In genomic region chr2:200585730-200586643, GRCh38 we compare ENCODE assay signal across 9 cellular contexts. TPM values are rescaled to one million over a fixed set of nuclear protein-coding genes. Genes with fewer than 3 reads are reported as not detected.
A peak's percentile ranks its signal among the peaks of the same experiment; 100 is the strongest.
DNase-seq lines count a peak whose midpoint lies in the region; ATAC-seq, FAIRE-seq and TF ChIP-seq lines count a peak whose summit lies in the region.
"Had no signal": no experiment of that assay in that cellular context is flagged by ENCODE, and none has a peak within 500 bp of the region (broad histone marks: within the 10 kb centered on the region; RNA-seq: fewer than 3 reads in every experiment).

TSS of gene AOX1 (plus strand) at chr2:200586014. CDS start at chr2:200586109, 95 bp downstream.

- dilution Hi-C loops in keratinocyte (cut with MboI; ENCODE audit: extremely low pct_ligation_motif_present, low sequenced_read_pairs) = no loop called here

- H2AFZ ChIP-seq in keratinocyte (ENCODE audit: control insufficient read depth, low read length) = peak within 1 kb of the TSS; percentile 87

- H4K20me1 ChIP-seq in keratinocyte (ENCODE audit: control insufficient read depth, extremely low read depth, insufficient read depth, low read length) = no peaks in the 10 kb centered on the region

- no peaks in the 10 kb centered on the region for H3K27me3 ChIP-seq in keratinocyte (ENCODE audit: control insufficient read depth, extremely low read depth, insufficient read depth, low read length)
- no peaks in the 10 kb centered on the region for H3K27me3 ChIP-seq in skeletal muscle tissue (ENCODE audit: control insufficient read depth in 3 of 3, insufficient read depth in 3 of 3, low read length in 3 of 3)

- ATAC-seq in GM18873 (IDR thresholded peaks at IDR 0.05; ENCODE audit: low FRiP score, unreplicated experiment) = no peak

- H3K9ac ChIP-seq in keratinocyte (ENCODE audit: control insufficient read depth, extremely low read depth, insufficient read depth, low read length) (peak within 1 kb of the TSS; percentile 40), skeletal muscle tissue (ENCODE audit: low read depth in 1 of 3, low read length in 3 of 3) (peak within 1 kb of the TSS; percentile 57 to 72 (median 59))

- H3K4me3 ChIP-seq in keratinocyte (ENCODE audit: control insufficient read depth in 2 of 3, extremely low read depth in 1 of 3, insufficient read depth in 2 of 3, low read depth in 1 of 3, low read length in 3 of 3) (peak within 1 kb of the TSS; percentile 25 to 82 (median 61)), skeletal muscle tissue (ENCODE audit: low read length in 3 of 3) (peak within 1 kb of the TSS; percentile 49 to 79 (median 78))

- peak within 1 kb of the TSS; percentile 92 for H3K4me2 ChIP-seq in keratinocyte (ENCODE audit: control insufficient read depth, extremely low read depth, insufficient read depth, low read depth, low read length)

- H3K27ac ChIP-seq in keratinocyte (ENCODE audit: control insufficient read depth, insufficient read depth, low read length) (no peak within 1 kb of the TSS), skeletal muscle tissue (ENCODE audit: low read depth, low read length) (peak within 1 kb of the TSS; percentile 44)

- peak; percentile 67 for FAIRE-seq in keratinocyte (lab: Jason Lieb, UNC)
- FAIRE-seq: A204.1 had no signal

- H3K4me1 ChIP-seq in keratinocyte (ENCODE audit: control insufficient read depth, extremely low read depth, insufficient read depth, low read length) (peaks cover 8% of the 10 kb centered on the region), skeletal muscle tissue (ENCODE audit: control insufficient read depth in 3 of 3, insufficient read depth in 3 of 3, low read length in 3 of 3) (peaks cover 10 to 11% (median 10%) of the 10 kb centered on the region in 3 donors)

- H3K9me1 ChIP-seq in keratinocyte (ENCODE audit: control insufficient read depth, extremely low read depth, insufficient read depth, low read length) = no peaks in the 10 kb centered on the region

- H3K36me3 ChIP-seq in keratinocyte (ENCODE audit: control insufficient read depth in 2 of 2, extremely low read depth in 1 of 2, insufficient read depth in 2 of 2, low read length in 2 of 2) = no peaks in the 10 kb centered on the region
- H3K36me3 ChIP-seq in skeletal muscle tissue (ENCODE audit: control insufficient read depth in 3 of 3, insufficient read depth in 3 of 3, low read length in 3 of 3) = no peaks in the 10 kb centered on the region

- peak in 2 of 3 experiments; percentile 12 to 58 for TF ChIP-seq CTCF in keratinocyte (optimal IDR thresholded peaks at IDR 0.05 in 1 of 3, IDR thresholded peaks at IDR 0.05 in 1 of 3, conservative IDR thresholded peaks at IDR 0.05 in 1 of 3; ENCODE audit: extremely low read depth in 1 of 3, insufficient read depth in 2 of 3, low read length in 3 of 3)

- H3K9me3 ChIP-seq in keratinocyte (ENCODE audit: control insufficient read depth, low read depth, low read length) (no peaks in the 10 kb centered on the region), skeletal muscle tissue (ENCODE audit: control insufficient read depth in 3 of 3, low read length in 3 of 3) (no peaks in the 10 kb centered on the region)

- H3K79me2 ChIP-seq in keratinocyte (ENCODE audit: control insufficient read depth, insufficient read depth, low read length) = no peaks in the 10 kb centered on the region

- DNase-seq in NCI-H748 (lab: John Stamatoyannopoulos, UW; ENCODE audit: unreplicated experiment) (peak; percentile 69), NCI-H748 treated with DMSO at 0.1 percent for 48 hours (lab: John Stamatoyannopoulos, UW) (no peak), RPMI7951 (ENCODE audit: low read depth) (peak; percentile 35), cerebellar cortex (ENCODE audit: low spot score) (peak; percentile 16), keratinocyte (ENCODE audit: low read depth, low spot score) (no peak), amniotic stem cell (lab: John Stamatoyannopoulos, UW) (no peak)

RNA-seq across cellular contexts. Expression of gene AOX1, which starts in this region (rescaled TPM):
- 26.8 and 27.5 TPM in 2 replicates for total RNA-seq in RPMI7951 (2014; rRNA removed; shearing (Covaris generic))
- polyA plus RNA-seq in keratinocyte = 8.3 to 13.1 TPM (median 12.2 TPM) in 3 replicates
- polyA plus RNA-seq in keratinocyte (2011; ENCODE audit: low read depth) = 0.61 TPM
- polyA plus RNA-seq in keratinocyte (2011; cell fraction: cytosol; rRNA removed) = 7.8 and 11.3 TPM in 2 replicates
- 7.5 and 7.9 TPM in 2 replicates for polyA plus RNA-seq in keratinocyte (2011; cell fraction: nucleus; rRNA removed)
- polyA plus RNA-seq in keratinocyte (2012; ENCODE audit: low replicate concordance) = 0.97 and 10.1 TPM in 2 replicates
- polyA minus RNA-seq in keratinocyte = 10.3 to 18.9 TPM (median 14.3 TPM) in 3 replicates
- 10.9 TPM for polyA minus RNA-seq in keratinocyte (2011; cell fraction: cytosol; rRNA and poly(A)+ RNA removed)
- polyA minus RNA-seq in keratinocyte (2011; cell fraction: nucleus; rRNA and poly(A)+ RNA removed) = 10.3 and 11.9 TPM in 2 replicates
- 2.1 TPM for total RNA-seq in skeletal muscle tissue

Comparison
In these comparisons a context has a peak if more than half of its experiments do, and no peak if none do; other contexts are left out.
1. DNase-seq: peak in NCI-H748 (single experiment), RPMI7951 (single experiment) and cerebellar cortex (single experiment); none in NCI-H748 treated with DMSO at 0.1 percent for 48 hours (single experiment), keratinocyte (single experiment) and amniotic stem cell (single experiment).